ENCODE assay signal across 8 cellular contexts in genomic region chr11:18721576-18722292, GRCh38. TPM values are rescaled to one million over a fixed set of nuclear protein-coding genes. Genes with fewer than 3 reads are reported as not detected.
A peak's percentile ranks its signal among the peaks of the same experiment; 100 is the strongest.
DNase-seq lines count a peak whose midpoint lies in the region; TF ChIP-seq lines count a peak whose summit lies in the region.

No MANE protein-coding gene starts in this region.

- peak; percentile 85 for TF ChIP-seq CTCF in GM20000 (IDR thresholded peaks at IDR 0.05; ENCODE audit: extremely low read depth, missing control alignments)

- H3K4me3 ChIP-seq in iPS-18c (ENCODE audit: insufficient read depth, low read depth, low read length) (peak overlapping the region; percentile 59), skin epidermis (peak overlapping the region; percentile 35 to 59 (median 52))

- DNase-seq in Daoy (ENCODE audit: low read depth) = peak; percentile 66
- peak; percentile 72 for DNase-seq in GM20000 (ENCODE audit: low spot score)
- DNase-seq in HT1080 (ENCODE audit: low read depth) = peak; percentile 22
- DNase-seq in SKM-1 treated with dmso at 0.1 percent for 144 hours (lab: John Stamatoyannopoulos, UW; ENCODE audit: unreplicated experiment) = peak; percentile 52
- peak; percentile 72 for DNase-seq in astrocyte of the hippocampus (ENCODE audit: low read depth, low spot score)
- DNase-seq in GF-D8 (lab: John Stamatoyannopoulos, UW) = no peak

- H3K9me3 ChIP-seq in iPS-18c (ENCODE audit: control insufficient read depth, insufficient read depth, low read length) = no peaks in the 10 kb centered on the region

- peak overlapping the region in 17 of 21 experiments; percentile 3 to 71 (median 36) for H3K27ac ChIP-seq in skin epidermis

RNA-seq across cellular contexts. Expression of gene IGSF22, which starts 4.3 kb away (rescaled TPM):
- total RNA-seq in Daoy (2014; rRNA removed; shearing (Covaris generic)) = not detected in 2 replicates
- not detected in 2 replicates for total RNA-seq in HT1080 (2014; rRNA removed; shearing (Covaris generic))
- not detected in 2 replicates for polyA plus RNA-seq in HT1080 (2015; cell fraction: cytosol; rRNA removed)
- polyA plus RNA-seq in HT1080 (2015; cell fraction: nucleus; rRNA removed) = not detected in 2 replicates

RNA-seq across cellular contexts. Expression of gene TMEM86A, which starts 23.2 kb away (rescaled TPM):
- total RNA-seq in Daoy (2014; rRNA removed; shearing (Covaris generic)) = 0.40 and 0.65 TPM in 2 replicates
- total RNA-seq in HT1080 (2014; rRNA removed; shearing (Covaris generic)) = 0.47 and 1.3 TPM in 2 replicates
- 0.86 and 0.99 TPM in 2 replicates for polyA plus RNA-seq in HT1080 (2015; cell fraction: cytosol; rRNA removed)
- polyA plus RNA-seq in HT1080 (2015; cell fraction: nucleus; rRNA removed) = 1.1 and 1.2 TPM in 2 replicates
